ENCODE assay signal across 10 cellular contexts in the genomic region with DNA sequence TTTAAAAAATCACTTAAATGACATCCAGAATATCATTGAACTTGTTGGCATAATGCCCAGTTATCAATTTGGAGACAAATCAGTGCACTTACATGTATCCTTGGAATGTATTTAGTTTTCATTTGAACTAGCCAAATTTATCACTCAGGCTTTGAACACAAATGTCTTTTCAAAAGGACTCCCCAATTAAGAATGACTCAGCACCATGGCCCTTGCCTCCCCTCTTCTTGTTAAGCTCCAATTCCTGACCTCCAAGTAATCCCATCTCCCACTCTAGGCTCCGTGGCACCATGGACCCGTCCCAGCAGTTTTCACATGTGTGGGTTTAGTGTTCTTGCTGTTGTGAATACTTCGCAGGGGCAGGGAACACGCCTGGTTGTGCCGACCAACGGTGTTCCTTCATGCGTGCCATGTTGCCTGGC. TPM values are rescaled to one million over a fixed set of nuclear protein-coding genes. Genes with fewer than 3 reads are reported as not detected.
DNase-seq lines count a peak whose midpoint lies in the region; ATAC-seq and TF ChIP-seq lines count a peak whose summit lies in the region.
"Had no signal": no experiment of that assay in that cellular context is flagged by ENCODE, and none has a peak within 500 bp of the region (broad histone marks: within the 10 kb centered on the region; RNA-seq: fewer than 3 reads in every experiment).

No MANE protein-coding gene starts in this region.

- peaks cover 60% of the 10 kb centered on the region for H3K27me3 Mint-ChIP-seq in progenitor cell of endocrine pancreas

- H3K27ac ChIP-seq in esophagus squamous epithelium = peak overlapping the region in 3 of 4 donors; percentile 44 to 91 (median 90)

- H3K27me3 ChIP-seq in esophagus squamous epithelium = peaks cover 0 to 66% (median 4%) of the 10 kb centered on the region in 4 donors

- H3K27ac Mint-ChIP-seq in progenitor cell of endocrine pancreas = no peak overlapping the region
- no peak overlapping the region for H3K27ac Mint-ChIP-seq in activated naive CD4-positive, alpha-beta T cell treated with anti-CD3 and anti-CD28 coated beads, Interleukin-2, amount 50 U/mL, for 72 hours
- H3K27ac Mint-ChIP-seq: IgD-negative memory B cell had no signal

- peaks cover 6 to 26% (median 12%) of the 10 kb centered on the region in 3 donors for H3K4me1 ChIP-seq in esophagus squamous epithelium

- ATAC-seq in HG02840 (IDR thresholded peaks at IDR 0.05; ENCODE audit: low FRiP score, unreplicated experiment) (no peak), HG02884 (IDR thresholded peaks at IDR 0.05; ENCODE audit: unreplicated experiment) (no peak)
- ATAC-seq in activated naive CD4-positive, alpha-beta T cell treated with anti-CD3 and anti-CD28 coated beads, Interleukin-2, amount 50 U/mL, for 72 hours = no peak

- H3K4me3 ChIP-seq in esophagus squamous epithelium = peak overlapping the region in 2 of 4 donors; percentile 71 to 77

- DNase-seq in Daoy (ENCODE audit: low read depth) (peak; percentile 72), NCI-H69 (lab: John Stamatoyannopoulos, UW) (peak; percentile 9), esophagus squamous epithelium (lab: John Stamatoyannopoulos, UW) (no peak), progenitor cell of endocrine pancreas (ENCODE audit: low spot score, unreplicated experiment) (no peak), NCI-H774 (lab: John Stamatoyannopoulos, UW) (no peak)
- DNase-seq in activated naive CD4-positive, alpha-beta T cell treated with anti-CD3 and anti-CD28 coated beads, Interleukin-2, amount 50 U/mL, for 72 hours (ENCODE audit: low spot score in 2 of 2) = no peak
- DNase-seq: NCI-H524 treated with DMSO at 0.1 percent for 48 hours had no signal

- H3K9me3 Mint-ChIP-seq in progenitor cell of endocrine pancreas (ENCODE audit: low read depth) = no peaks in the 10 kb centered on the region
- no peaks in the 10 kb centered on the region for H3K9me3 Mint-ChIP-seq in activated naive CD4-positive, alpha-beta T cell treated with anti-CD3 and anti-CD28 coated beads, Interleukin-2, amount 50 U/mL, for 72 hours

- no peaks in the 10 kb centered on the region for H3K36me3 Mint-ChIP-seq in progenitor cell of endocrine pancreas (ENCODE audit: insufficient read depth)
- peaks cover 0 to 12% of the 10 kb centered on the region in 2 donors for H3K36me3 Mint-ChIP-seq in activated naive CD4-positive, alpha-beta T cell treated with anti-CD3 and anti-CD28 coated beads, Interleukin-2, amount 50 U/mL, for 72 hours
- H3K36me3 Mint-ChIP-seq: IgD-negative memory B cell had no signal

- no peaks in the 10 kb centered on the region for H3K9me3 ChIP-seq in esophagus squamous epithelium

- TF ChIP-seq CTCF in esophagus squamous epithelium (IDR thresholded peaks at IDR 0.05) = no peak
- no peak for TF ChIP-seq CTCF in progenitor cell of endocrine pancreas (IDR thresholded peaks at IDR 0.05; ENCODE audit: unreplicated experiment)

- no peaks in the 10 kb centered on the region for H3K36me3 ChIP-seq in esophagus squamous epithelium

- TF ChIP-seq POLR2A in esophagus squamous epithelium (IDR thresholded peaks at IDR 0.05) = no peak

- peaks cover 9% of the 10 kb centered on the region for H3K4me1 Mint-ChIP-seq in progenitor cell of endocrine pancreas (ENCODE audit: low read depth)

- H3K4me3 Mint-ChIP-seq in progenitor cell of endocrine pancreas (ENCODE audit: low read depth) = peak overlapping the region; percentile 25

- intact Hi-C loops in esophagus squamous epithelium (cut with DNase I) = no loop called here

- 72 to 83% methylated on average over 7 of the region's 7 CpGs for WGBS in esophagus squamous epithelium, 2 donors

RNA-seq across cellular contexts. Expression of gene AKAP12, which starts 2.7 kb away (rescaled TPM):
- total RNA-seq in Daoy (2014; rRNA removed; shearing (Covaris generic)) = 380 and 396 TPM in 2 replicates
- total RNA-seq in esophagus squamous epithelium (10 to 100 TPM in 2 of 4 donors, 1 to 10 TPM in 2; 1.7 to 66.6 (median 11.4) TPM), progenitor cell of endocrine pancreas (10.6 and 19.3 TPM in 2 replicates)
- 1 to 10 TPM in 1 of 2 donors, under 1 TPM in 1; 0.36 to 1.4 TPM for total RNA-seq in activated naive CD4-positive, alpha-beta T cell treated with anti-CD3 and anti-CD28 coated beads, Interleukin-2, amount 50 U/mL, for 72 hours

Comparison
In these comparisons a context has a peak if more than half of its experiments do, and no peak if none do; other contexts are left out.
1. DNase-seq: peak in Daoy (single experiment) and NCI-H69 (single experiment); none in esophagus squamous epithelium (single experiment), progenitor cell of endocrine pancreas (single experiment), NCI-H774 (single experiment) and activated naive CD4-positive, alpha-beta T cell treated with anti-CD3 and anti-CD28 coated beads, Interleukin-2, amount 50 U/mL, for 72 hours (0 of 2).